Comparison of ENCODE assay signal across 8 cellular contexts in the genomic region with DNA sequence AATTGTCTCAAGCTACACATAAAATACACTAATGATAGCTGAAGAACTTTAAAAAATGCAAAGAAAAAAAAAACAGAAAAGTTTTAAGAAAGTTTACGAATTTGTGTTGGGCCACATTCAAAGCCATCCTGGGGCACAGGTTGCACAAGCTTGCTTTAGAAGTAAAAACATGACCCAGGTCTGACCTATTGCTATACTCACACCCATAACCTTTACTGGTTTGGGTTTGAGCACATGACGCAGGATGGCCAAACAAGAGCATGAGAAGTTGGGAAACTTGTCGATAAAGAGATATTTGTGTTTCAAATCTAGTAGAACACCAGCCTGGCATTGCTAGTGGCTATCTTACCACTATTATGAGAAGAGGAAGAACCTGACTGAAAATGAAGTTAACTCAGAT.
"Had no signal": no experiment of that assay in that cellular context is flagged by ENCODE, and none has a peak within 500 bp of the region (broad histone marks: within the 10 kb centered on the region; RNA-seq: fewer than 3 reads in every experiment).

No MANE protein-coding gene starts in this region.

- ATAC-seq: GM23338 had no signal

- H2AFZ ChIP-seq: GM23338 had no signal

- FAIRE-seq: H1, H54, HTR-8/SVneo had no signal

- H3K27ac ChIP-seq: KMS-11 had no signal

- H3K4me3 ChIP-seq: GM23338 had no signal

- DNase-seq: H9, HCEC 1CT, KBM-7 had no signal

- H3K4me2 ChIP-seq: GM23338, KMS-11 had no signal

- H3K9ac ChIP-seq: KMS-11 had no signal
